ENCODE assay signal across 21 cellular contexts in the genomic region with DNA sequence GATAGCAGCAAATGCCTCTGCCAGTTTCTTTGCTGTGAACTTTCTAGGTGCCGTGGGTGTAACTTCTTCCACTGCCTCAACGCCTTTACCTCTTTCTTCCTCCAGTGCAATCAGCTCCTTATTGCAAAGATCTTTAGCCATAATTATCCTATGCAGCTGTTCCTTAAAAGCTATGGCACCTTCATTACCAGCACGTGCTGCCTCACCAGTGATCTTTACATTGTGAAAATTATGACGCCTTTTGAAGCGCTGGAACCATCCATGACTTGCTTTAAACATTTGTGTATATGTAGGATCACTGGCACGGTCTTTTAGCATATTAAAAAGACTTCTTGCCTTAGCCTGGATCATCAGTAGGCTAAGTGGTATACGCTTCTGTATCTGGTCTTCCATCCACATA. TPM values are rescaled to one million over a fixed set of nuclear protein-coding genes. Genes with fewer than 3 reads are reported as not detected.
A peak's percentile ranks its signal among the peaks of the same experiment; 100 is the strongest.
DNase-seq lines count a peak whose midpoint lies in the region; ATAC-seq and TF ChIP-seq lines count a peak whose summit lies in the region.
"Had no signal": no experiment of that assay in that cellular context is flagged by ENCODE, and none has a peak within 500 bp of the region (broad histone marks: within the 10 kb centered on the region; RNA-seq: fewer than 3 reads in every experiment).

No MANE protein-coding gene starts in this region.

- no peak overlapping the region for H3K4me3 Mint-ChIP-seq in T-helper 17 cell
- H3K4me3 Mint-ChIP-seq in naive thymus-derived CD4-positive, alpha-beta T cell, result peak overlapping the region in 1 of 10 donors; percentile 20
- H3K4me3 Mint-ChIP-seq: CD14-positive monocyte had no signal

- peaks cover 73% of the 10 kb centered on the region for H3K36me3 ChIP-seq in DND-41 (ENCODE audit: insufficient read depth, low read length)
- H3K36me3 ChIP-seq in naive thymus-derived CD4-positive, alpha-beta T cell (ENCODE audit: control insufficient read depth in 2 of 3, insufficient read depth in 3 of 3, low read length in 3 of 3), result peaks cover 0 to 50% (median 8%) of the 10 kb centered on the region in 3 experiments
- peaks cover 43 to 60% of the 10 kb centered on the region in 2 donors for H3K36me3 ChIP-seq in ascending aorta

- H3K4me1 ChIP-seq in DND-41 (ENCODE audit: insufficient read depth, low read length) (peaks cover 31% of the 10 kb centered on the region; the same call in 1 of the 2 replicates), ascending aorta (no peaks in the 10 kb centered on the region)
- H3K4me1 ChIP-seq in naive thymus-derived CD4-positive, alpha-beta T cell (ENCODE audit: control insufficient read depth in 2 of 2, insufficient read depth in 2 of 2, low read length in 2 of 2), result peaks cover 0 to 6% of the 10 kb centered on the region in 2 donors
- H3K4me1 ChIP-seq: SJCRH30 had no signal

- peak overlapping the region; percentile 51 to 92 for H3K27ac Mint-ChIP-seq in activated naive CD4-positive, alpha-beta T cell treated with anti-CD3 and anti-CD28 coated beads, Interleukin-2, amount 50 U/mL, for 72 hours
- H3K27ac Mint-ChIP-seq in T-helper 17 cell, result peak overlapping the region; percentile 93
- peak overlapping the region in 5 of 9 donors; percentile 3 to 60 (median 10) for H3K27ac Mint-ChIP-seq in naive thymus-derived CD4-positive, alpha-beta T cell

- H3K27me3 ChIP-seq in DND-41 (ENCODE audit: insufficient read depth, low read length, poor library complexity) (no peaks in the 10 kb centered on the region), ascending aorta (no peaks in the 10 kb centered on the region)
- no peaks in the 10 kb centered on the region for H3K27me3 ChIP-seq in naive thymus-derived CD4-positive, alpha-beta T cell (ENCODE audit: control insufficient read depth in 2 of 2, insufficient read depth in 2 of 2, low read length in 2 of 2)
- H3K27me3 ChIP-seq: SJCRH30 had no signal

- H3K4me1 Mint-ChIP-seq in T-helper 17 cell, result peaks cover 47% of the 10 kb centered on the region
- H3K4me1 Mint-ChIP-seq in naive thymus-derived CD4-positive, alpha-beta T cell, result peaks cover 21 to 69% (median 59%) of the 10 kb centered on the region in 7 donors

- H3K9me3 ChIP-seq in DND-41 (ENCODE audit: insufficient read depth, low read length, severe bottlenecking) (no peaks in the 10 kb centered on the region), T-helper 17 cell (ENCODE audit: control insufficient read depth, low read length, poor library complexity, severe bottlenecking) (no peaks in the 10 kb centered on the region), ascending aorta (no peaks in the 10 kb centered on the region)
- H3K9me3 ChIP-seq in naive thymus-derived CD4-positive, alpha-beta T cell (ENCODE audit: control insufficient read depth in 2 of 3, low read length in 3 of 3), result no peaks in the 10 kb centered on the region
- H3K9me3 ChIP-seq: SJCRH30 had no signal

- peaks cover 30 to 40% of the 10 kb centered on the region in 2 donors for H3K36me3 Mint-ChIP-seq in activated naive CD4-positive, alpha-beta T cell treated with anti-CD3 and anti-CD28 coated beads, Interleukin-2, amount 50 U/mL, for 72 hours
- peaks cover 8% of the 10 kb centered on the region for H3K36me3 Mint-ChIP-seq in T-helper 17 cell (ENCODE audit: low read depth)
- H3K36me3 Mint-ChIP-seq in naive thymus-derived CD4-positive, alpha-beta T cell, result peaks cover 19 to 49% (median 34%) of the 10 kb centered on the region in 5 donors

- H4K20me1 ChIP-seq in DND-41 (ENCODE audit: insufficient read depth, low read length), result peaks cover 90% of the 10 kb centered on the region

- POLR2A ChIA-PET in naive thymus-derived CD4-positive, alpha-beta T cell (lab: Charles Lee), result no interaction called here

- CTCF ChIA-PET in naive thymus-derived CD4-positive, alpha-beta T cell (lab: Charles Lee), result no interaction called here

- no peak overlapping the region for H3K27ac ChIP-seq in DND-41 (ENCODE audit: low read length)
- H3K27ac ChIP-seq in naive thymus-derived CD4-positive, alpha-beta T cell (ENCODE audit: low read depth, low read length), result no peak overlapping the region
- no peak overlapping the region for H3K27ac ChIP-seq in ascending aorta
- H3K27ac ChIP-seq: KMS-11, SJCRH30 had no signal

- H3K9me3 Mint-ChIP-seq in activated naive CD4-positive, alpha-beta T cell treated with anti-CD3 and anti-CD28 coated beads, Interleukin-2, amount 50 U/mL, for 72 hours, result no peaks in the 10 kb centered on the region
- H3K9me3 Mint-ChIP-seq in naive thymus-derived CD4-positive, alpha-beta T cell, result no peaks in the 10 kb centered on the region
- H3K9me3 Mint-ChIP-seq: CD14-positive monocyte had no signal

- ATAC-seq in activated naive CD4-positive, alpha-beta T cell treated with anti-CD3 and anti-CD28 coated beads, Interleukin-2, amount 50 U/mL, for 72 hours, result no peak
- ATAC-seq in DND-41 (ENCODE audit: insufficient read depth, low read depth), result no peak
- ATAC-seq in T-helper 17 cell, result no peak
- no peak for ATAC-seq in naive thymus-derived CD4-positive, alpha-beta T cell
- ATAC-seq: PC-3 had no signal

- H3K4me2 ChIP-seq in DND-41 (ENCODE audit: insufficient read depth, low read length), result peak overlapping the region; percentile 20; the same call in 1 of the 2 replicates
- H3K4me2 ChIP-seq: KMS-11 had no signal

- no peaks in the 10 kb centered on the region for H3K27me3 Mint-ChIP-seq in T-helper 17 cell
- no peaks in the 10 kb centered on the region for H3K27me3 Mint-ChIP-seq in naive thymus-derived CD4-positive, alpha-beta T cell

- no peak for DNase-seq in activated naive CD4-positive, alpha-beta T cell treated with anti-CD3 and anti-CD28 coated beads, Interleukin-2, amount 50 U/mL, for 72 hours (ENCODE audit: low spot score in 2 of 2)
- DNase-seq in activated naive CD4-positive, alpha-beta T cell treated with anti-CD3 and anti-CD28 coated beads, Interleukin-2, amount 50 U/mL, for 16 hours, result no peak
- DNase-seq in DND-41 (no peak), T-helper 17 cell (no peak), DMS79 (lab: John Stamatoyannopoulos, UW) (no peak), ascending aorta (ENCODE audit: low spot score in 2 of 2) (no peak)
- DNase-seq in naive thymus-derived CD4-positive, alpha-beta T cell, result no peak
- DNase-seq in activated CD8-positive, alpha-beta memory T cell treated with anti-CD3 and anti-CD28 coated beads, Interleukin-2, amount 50 U/mL, for 4 hours, result no peak
- DNase-seq: ACHN, AML-193, DMS79 treated with DMSO at 0.1 percent for 48 hours, GDM1, NCI-H1092, NCI-H146, NCI-H2081, NCI-H510A, NCI-H774, PC-3, SJCRH30 had no signal

- intact Hi-C loops in naive thymus-derived CD4-positive, alpha-beta T cell (cut with micrococcal nuclease), result no loop called here
- intact Hi-C loops in ascending aorta (cut with DNase I), result no loop called here

- no peak overlapping the region for H3K4me3 ChIP-seq in DND-41 (ENCODE audit: low read depth in 1 of 2, low read length in 2 of 2)
- H3K4me3 ChIP-seq in naive thymus-derived CD4-positive, alpha-beta T cell (ENCODE audit: low read length), result no peak overlapping the region
- H3K4me3 ChIP-seq in ascending aorta, result no peak overlapping the region
- H3K4me3 ChIP-seq: SJCRH30 had no signal

- no peak overlapping the region for H3K9ac ChIP-seq in DND-41 (ENCODE audit: low read depth, low read length)
- H3K9ac ChIP-seq: KMS-11 had no signal

- H3K79me2 ChIP-seq in DND-41 (ENCODE audit: insufficient read depth, low read length), result peaks cover 100% of the 10 kb centered on the region

- no peak for TF ChIP-seq CTCF in DND-41 (IDR thresholded peaks at IDR 0.05; ENCODE audit: borderline replicate concordance, extremely low read depth, low read length, poor library complexity, severe bottlenecking)
- no peak for TF ChIP-seq CTCF in ascending aorta (IDR thresholded peaks at IDR 0.05)

- H2AFZ ChIP-seq in DND-41 (ENCODE audit: low read depth, low read length), result no peak overlapping the region

RNA-seq across cellular contexts. Expression of a gene that starts 8.0 kb away (rescaled TPM):
- 10 to 100 TPM; 18.9 to 42.8 TPM for total RNA-seq in activated naive CD4-positive, alpha-beta T cell treated with anti-CD3 and anti-CD28 coated beads, Interleukin-2, amount 50 U/mL, for 72 hours
- total RNA-seq in T-helper 17 cell (1 to 10 TPM; 6.9 to 9.0 TPM), ascending aorta (125 TPM)
- total RNA-seq in naive thymus-derived CD4-positive, alpha-beta T cell, result 10 to 100 TPM in 3 of 5 experiments, 1 to 10 TPM in 2; 6.1 to 24.1 (median 15.0) TPM
- 10 to 100 TPM; 17.9 to 25.1 TPM for polyA plus RNA-seq in naive thymus-derived CD4-positive, alpha-beta T cell

RNA-seq across cellular contexts. Expression of a gene that starts 8.2 kb away (rescaled TPM):
- 100 to 1,000 TPM; 344 to 725 TPM for total RNA-seq in activated naive CD4-positive, alpha-beta T cell treated with anti-CD3 and anti-CD28 coated beads, Interleukin-2, amount 50 U/mL, for 72 hours
- total RNA-seq in T-helper 17 cell (100 to 1,000 TPM; 132 to 159 TPM), ascending aorta (183 TPM)
- 100 to 1,000 TPM in 2 of 5 experiments, 10 to 100 TPM in 3; 70.3 to 370 (median 82.5) TPM for total RNA-seq in naive thymus-derived CD4-positive, alpha-beta T cell
- polyA plus RNA-seq in naive thymus-derived CD4-positive, alpha-beta T cell, result 10 to 100 TPM; 42.0 to 48.4 TPM

Comparison
In these comparisons a context has a peak if more than half of its experiments do, and no peak if none do; other contexts are left out.
1. H3K27ac Mint-ChIP-seq: peak in every context shown above with its lines; median percentile 93 in T-helper 17 cell; 72 in activated naive CD4-positive, alpha-beta T cell treated with anti-CD3 and anti-CD28 coated beads, Interleukin-2, amount 50 U/mL, for 72 hours; 10 in naive thymus-derived CD4-positive, alpha-beta T cell.